In genomic region chr1:19715334-19716203, GRCh38 we compare ENCODE assay signal across 8 cellular contexts.
DNase-seq lines count a peak whose midpoint lies in the region; ATAC-seq and TF ChIP-seq lines count a peak whose summit lies in the region.

No MANE protein-coding gene starts in this region.

- in situ Hi-C loops in T47D (cut with HindIII; ENCODE audit: low pct_unique_long_range_greater_than_20kb, low sequenced_read_pairs), result no loop called here

- H3K4me3 ChIP-seq in WERI-Rb-1 (ENCODE audit: low read depth, low read length), result no peak overlapping the region

- ATAC-seq in HG02798 (IDR thresholded peaks at IDR 0.05; ENCODE audit: poor library complexity, unreplicated experiment) (peak; percentile 68), HG03039 (IDR thresholded peaks at IDR 0.05; ENCODE audit: unreplicated experiment) (no peak)

- no peak overlapping the region for H3K27ac ChIP-seq in WERI-Rb-1

- no peaks in the 10 kb centered on the region for H3K27me3 ChIP-seq in WERI-Rb-1 (ENCODE audit: insufficient read depth, low read depth, severe bottlenecking)

- no peaks in the 10 kb centered on the region for H3K36me3 ChIP-seq in WERI-Rb-1

- no peaks in the 10 kb centered on the region for H3K9me3 ChIP-seq in WERI-Rb-1 (ENCODE audit: severe bottlenecking)

- TF ChIP-seq CTCF in WERI-Rb-1 (IDR thresholded peaks at IDR 0.05; ENCODE audit: low read depth, low read length), result peak; percentile 93

- DNase-seq in DMS53 (lab: John Stamatoyannopoulos, UW) (peak; percentile 98), NCI-H2227 treated with DMSO at 0.1 percent for 48 hours (lab: John Stamatoyannopoulos, UW) (peak; percentile 95), WERI-Rb-1 (peak; percentile 98), T47D (ENCODE audit: low read depth in 1 of 2, low spot score in 1 of 2) (peak; percentile 76 to 94), islet precursor cell (peak; percentile 98)
- peak; percentile 67 to 89 (median 82) for DNase-seq in stimulated activated CD4-positive, alpha-beta T cell treated with anti-CD3 and anti-CD28 coated beads, Interleukin-1b, Interleukin-23, amount 100 ng/mL, for 24 hours (ENCODE audit: low read depth in 4 of 4, low spot score in 1 of 4)
